ENCODE assay signal across 18 cellular contexts in the genomic region with DNA sequence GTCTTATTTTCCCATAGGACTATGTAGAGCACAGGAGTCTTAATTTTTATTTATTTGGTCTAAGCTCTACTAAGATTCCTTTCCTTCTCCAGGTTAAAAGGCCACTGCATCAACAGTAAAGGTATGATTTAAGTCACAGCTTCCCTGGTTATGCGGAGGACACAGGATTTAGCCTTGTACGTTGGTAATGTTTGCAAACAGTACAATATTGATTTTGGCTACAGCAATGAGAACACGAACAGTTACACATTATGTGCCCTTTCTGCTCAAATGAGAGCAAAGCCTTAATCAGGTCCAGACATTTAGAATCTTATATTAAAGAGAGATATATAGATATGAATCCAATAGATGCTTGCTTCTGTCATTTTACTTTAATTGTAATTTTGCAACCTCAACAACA.
"Had no signal": no experiment of that assay in that cellular context is flagged by ENCODE, and none has a peak within 500 bp of the region (broad histone marks: within the 10 kb centered on the region; RNA-seq: fewer than 3 reads in every experiment).

No MANE protein-coding gene starts in this region.

- FAIRE-seq: endometrium, small intestine had no signal

- H3K4me3 ChIP-seq: gastroesophageal sphincter, left lung, lower lobe of right lung, right atrium auricular region, stomach had no signal

- ATAC-seq: esophagus mucosa, gastroesophageal sphincter, left lung, lower lobe of right lung had no signal

- H3K36me3 ChIP-seq: gastroesophageal sphincter, left lung, lower lobe of right lung, right atrium auricular region, stomach had no signal

- H3K27ac ChIP-seq: gastroesophageal sphincter, left lung, lower lobe of right lung, right atrium auricular region, stomach had no signal

- H3K9me3 ChIP-seq: gastroesophageal sphincter, left lung, lower lobe of right lung, right atrium auricular region, stomach had no signal

- DNase-seq: effector memory CD4-positive, alpha-beta T cell; foreskin fibroblast; glutamatergic neuron; islet precursor cell; left lung; lower lobe of right lung; midbrain; posterior cingulate gyrus; small intestine; stimulated activated CD4-positive, alpha-beta T cell treated with anti-CD3 and anti-CD28 coated beads, Interleukin-12 subunit alpha, Interleukin-12 subunit beta, amount 100 ng/mL, for 4 hours; stimulated activated naive CD4-positive, alpha-beta T cell; stomach; substantia nigra; trophoblast cell had no signal

- H3K4me1 ChIP-seq: gastroesophageal sphincter, left lung, lower lobe of right lung, right atrium auricular region had no signal

- H3K27me3 ChIP-seq: gastroesophageal sphincter, left lung, right atrium auricular region, stomach had no signal
